ENCODE assay signal across 8 cellular contexts in the genomic region with DNA sequence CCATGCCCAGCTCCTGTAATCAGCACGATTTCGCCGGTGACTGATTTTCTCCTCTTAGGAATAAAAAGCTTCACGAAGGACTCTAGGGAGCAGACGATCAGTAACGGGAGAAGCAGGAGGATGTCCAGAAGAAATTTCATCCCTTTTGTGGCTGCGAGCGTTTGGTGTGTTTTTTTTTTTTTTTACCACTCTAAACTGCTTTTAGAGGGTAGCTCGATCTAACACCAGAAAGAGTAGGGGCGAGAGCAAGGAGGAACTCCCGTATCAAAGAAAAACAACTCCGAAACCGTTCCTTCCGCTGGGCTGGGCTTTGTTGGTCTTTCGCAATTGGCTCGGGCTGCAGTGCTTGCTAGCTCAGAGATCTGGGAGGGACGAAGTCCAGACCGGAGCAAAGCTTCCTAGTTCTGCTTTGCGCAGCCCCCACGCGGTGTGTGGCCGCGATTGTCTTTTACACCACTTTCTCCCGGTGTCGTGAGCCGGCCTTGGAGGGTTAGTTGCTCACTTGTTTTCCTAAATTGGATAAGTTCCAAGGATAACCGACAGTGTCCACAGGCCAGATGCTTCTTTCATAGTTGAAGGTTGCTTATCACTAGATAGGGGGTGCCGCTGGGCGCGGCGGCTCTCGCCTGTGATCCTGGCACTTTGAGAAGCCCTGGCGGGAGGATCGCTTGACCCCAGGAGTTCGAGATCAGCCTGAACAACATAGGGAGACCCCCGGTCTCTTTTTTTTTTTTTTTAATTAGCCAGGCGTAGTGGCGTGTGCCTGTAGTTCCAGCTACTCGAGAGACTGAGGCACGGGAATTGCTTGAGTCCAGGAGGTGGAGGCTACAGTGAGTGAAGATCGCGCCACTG. TPM values are rescaled to one million over a fixed set of nuclear protein-coding genes. Genes with fewer than 3 reads are reported as not detected.
DNase-seq lines count a peak whose midpoint lies in the region; ATAC-seq, FAIRE-seq and TF ChIP-seq lines count a peak whose summit lies in the region.

Gene HSD17B11, minus strand, starts transcription at position 258 of the 852 bp plus-strand sequence. Its CDS starts 118 bp downstream, at position 140.

- H3K79me2 ChIP-seq in OCI-LY7 (ENCODE audit: insufficient read depth, low read depth, low read length) (peaks cover 30% of the 10 kb centered on the region; the same call in 1 of the 2 replicates), endothelial cell of umbilical vein (ENCODE audit: control insufficient read depth, insufficient read depth, low read length) (peaks cover 9% of the 10 kb centered on the region)

- H3K4me1 ChIP-seq in OCI-LY7 (ENCODE audit: insufficient read depth, low read length, poor library complexity, severe bottlenecking) (peaks cover 17% of the 10 kb centered on the region), endothelial cell of umbilical vein (ENCODE audit: control insufficient read depth, extremely low read depth, insufficient read depth, low read length) (peaks cover 9% of the 10 kb centered on the region)

- no peaks in the 10 kb centered on the region for H3K27me3 ChIP-seq in endothelial cell of umbilical vein (ENCODE audit: control insufficient read depth in 2 of 2, insufficient read depth in 2 of 2, low read length in 2 of 2)

- CTCF ChIA-PET in OCI-LY7 (lab: Charles Lee; ENCODE audit: unreplicated experiment) (interaction anchor here (0.6 to 1.1 kb wide), 2 partner anchors 9 to 1185 kb away, joined by 3 read pairs; no protein-coding TSS in a partner anchor), endothelial cell of umbilical vein (lab: Charles Lee) (interaction anchor here (0.6 to 2.7 kb wide), 15 partner anchors 8 to 1124 kb away, joined by 3 to 32 read pairs (median 4); partner anchors contain the start of gene NUDT9)

- DNase-seq in DMS 273 (lab: John Stamatoyannopoulos, UW; ENCODE audit: unreplicated experiment): peak; percentile 94
- DNase-seq in HuH-7.5 (ENCODE audit: low spot score): peak; percentile 79
- DNase-seq in OCI-LY7 (ENCODE audit: low spot score): peak; percentile 94
- peak; percentile 63 for DNase-seq in activated T-cell treated with anti-CD3 and anti-CD28 coated beads for 1 hour (ENCODE audit: low read depth)
- peak; percentile 93 for DNase-seq in endothelial cell of umbilical vein (ENCODE audit: low read depth, low spot score)
- peak; percentile 91 for DNase-seq in midbrain (lab: John Stamatoyannopoulos, UW)
- peak; percentile 57 to 64 for DNase-seq in stimulated activated CD8-positive, alpha-beta memory T cell treated with anti-CD3 and anti-CD28 coated beads, Interleukin-2, amount 100 ng/mL, for 1 hour (ENCODE audit: low read depth in 2 of 2)

- H3K27ac ChIP-seq in OCI-LY7 (ENCODE audit: low read depth, low read length, poor library complexity, severe bottlenecking) (peak within 1 kb of the TSS; percentile 54), endothelial cell of umbilical vein (ENCODE audit: insufficient read depth, low read depth, low read length) (peak within 1 kb of the TSS; percentile 47)

- H3K9ac ChIP-seq in endothelial cell of umbilical vein (replicated peaks; ENCODE audit: extremely low read depth, insufficient read depth, low read length): peak within 1 kb of the TSS; percentile 79

- H3K9me3 ChIP-seq in OCI-LY7 (ENCODE audit: low read length): no peaks in the 10 kb centered on the region
- H3K9me3 ChIP-seq in endothelial cell of umbilical vein (replicated peaks; ENCODE audit: control insufficient read depth, insufficient read depth, low read length): no peaks in the 10 kb centered on the region

- H3K4me2 ChIP-seq in OCI-LY7 (ENCODE audit: low read length) (peak within 1 kb of the TSS; percentile 83), endothelial cell of umbilical vein (ENCODE audit: insufficient read depth, low read length) (peak within 1 kb of the TSS; percentile 84)

- dilution Hi-C loops in endothelial cell of umbilical vein (cut with MboI; ENCODE audit: extremely low pct_ligation_motif_present, low sequenced_read_pairs): no loop called here

- no peaks in the 10 kb centered on the region for H4K20me1 ChIP-seq in OCI-LY7 (ENCODE audit: insufficient read depth, low read length)
- no peaks in the 10 kb centered on the region for H4K20me1 ChIP-seq in endothelial cell of umbilical vein (replicated peaks; ENCODE audit: control insufficient read depth, extremely low read depth, insufficient read depth, low read length)

- TF ChIP-seq POLR2A in endothelial cell of umbilical vein (IDR thresholded peaks at IDR 0.05; ENCODE audit: low read depth, low read length): peak; percentile 85

- intact Hi-C loops in OCI-LY7 (cut with micrococcal nuclease; ENCODE audit: unreplicated experiment) (loop anchor here (1.0 kb wide), 1 partner anchor 31 kb away; the partner anchor contains the start of gene NUDT9), endothelial cell of umbilical vein (cut with micrococcal nuclease) (loop anchor here (1.0 kb wide), 1 partner anchor 31 kb away; the partner anchor contains the start of gene NUDT9)

- H2AFZ ChIP-seq in OCI-LY7 (ENCODE audit: low read length) (peak within 1 kb of the TSS; percentile 76), endothelial cell of umbilical vein (ENCODE audit: low read depth, low read length) (peak within 1 kb of the TSS; percentile 83)

- POLR2A ChIA-PET in OCI-LY7 (lab: Charles Lee) (interaction anchor here (0.6 to 2.4 kb wide), 18 partner anchors 9 to 1344 kb away, joined by 3 to 11 read pairs (median 4); partner anchors contain the start of gene NUDT9), endothelial cell of umbilical vein (lab: Charles Lee) (interaction anchor here (0.7 to 2.8 kb wide), 7 partner anchors 9 to 265 kb away, joined by 3 to 11 read pairs (median 5); partner anchors contain the start of gene NUDT9)

- TF ChIP-seq CTCF in OCI-LY7 (conservative IDR thresholded peaks at IDR 0.05; ENCODE audit: low read length) (peak; percentile 56), endothelial cell of umbilical vein (IDR thresholded peaks at IDR 0.05; ENCODE audit: extremely low read depth in 1 of 2, insufficient read depth in 1 of 2, low read depth in 1 of 2, low read length in 2 of 2) (no peak)

- no peaks in the 10 kb centered on the region for H3K9me2 ChIP-seq in OCI-LY7 (ENCODE audit: insufficient read depth, low read length)

- BruUV-seq in OCI-LY7 (replicated peaks; lab: Mats Ljungman, UMichigan): no TSS peak
- BruUV-seq in endothelial cell of umbilical vein (replicated peaks; lab: Mats Ljungman, UMichigan): TSS peak; percentile 77

- peak; percentile 94 for FAIRE-seq in endothelial cell of umbilical vein (lab: Jason Lieb, UNC)

- peak; percentile 100 for ATAC-seq in GM21526 (IDR thresholded peaks at IDR 0.05; ENCODE audit: low FRiP score, unreplicated experiment)

- H3K36me3 ChIP-seq in OCI-LY7 (ENCODE audit: insufficient read depth, low read length) (no peaks in the 10 kb centered on the region; the same call in 1 of the 2 replicates), endothelial cell of umbilical vein (ENCODE audit: control insufficient read depth in 2 of 2, extremely low read depth in 1 of 2, insufficient read depth in 2 of 2, low read length in 2 of 2) (no peaks in the 10 kb centered on the region)

- H3K4me3 ChIP-seq in OCI-LY7 (ENCODE audit: low read depth, low read length, poor library complexity, severe bottlenecking): peak within 1 kb of the TSS; percentile 73
- H3K4me3 ChIP-seq in endothelial cell of umbilical vein (replicated peaks in 1 of 3; ENCODE audit: insufficient read depth in 1 of 3, low read depth in 1 of 3, low read length in 3 of 3): peak within 1 kb of the TSS; percentile 62 to 85 (median 65)

- no peaks in the 10 kb centered on the region for H3K9me1 ChIP-seq in endothelial cell of umbilical vein (replicated peaks; ENCODE audit: control insufficient read depth, extremely low read depth, insufficient read depth, low read length)

TF ChIP-seq in endothelial cell of umbilical vein, 7 proteins besides CTCF, POLR2A, EP300 and RAD21:
- TF ChIP-seq POLR2AphosphoS5 (IDR thresholded peaks at IDR 0.05; ENCODE audit: insufficient read depth, low read depth, low read length): peak; percentile 79
- TF ChIP-seq JUN (IDR thresholded peaks at IDR 0.05; ENCODE audit: borderline replicate concordance, insufficient read depth, insufficient read length, low read depth): no peak

RNA-seq across cellular contexts. Expression of gene HSD17B11, which starts in this region (rescaled TPM):
- total RNA-seq in OCI-LY7 (2014; rRNA removed; shearing (Covaris generic)): 4.7 and 9.0 TPM in 2 replicates
- total RNA-seq in OCI-LY7 (2022) (8.7 TPM in 2 replicates), endothelial cell of umbilical vein (16.0 and 21.1 TPM in 2 replicates)
- 7.5 and 10.7 TPM in 2 replicates for polyA plus RNA-seq in endothelial cell of umbilical vein
- 11.3 and 11.9 TPM in 2 replicates for polyA plus RNA-seq in endothelial cell of umbilical vein (2011; cell fraction: cytosol; rRNA removed)
- polyA plus RNA-seq in endothelial cell of umbilical vein (2011; cell fraction: nucleus; rRNA removed): 6.6 and 8.8 TPM in 2 replicates
- 12.7 and 13.0 TPM in 2 replicates for polyA plus RNA-seq in endothelial cell of umbilical vein (2012)
- 6.9 and 7.8 TPM in 2 replicates for polyA minus RNA-seq in endothelial cell of umbilical vein
- 12.7 TPM for polyA minus RNA-seq in endothelial cell of umbilical vein (2011; cell fraction: cytosol; rRNA and poly(A)+ RNA removed)
- 5.7 and 6.3 TPM in 2 replicates for polyA minus RNA-seq in endothelial cell of umbilical vein (2011; cell fraction: nucleus; rRNA and poly(A)+ RNA removed)

Comparison
In these comparisons a context has a peak if more than half of its experiments do, and no peak if none do; other contexts are left out.
1. Peak in every context shown above with its lines: DNase-seq, ATAC-seq, H3K4me3 ChIP-seq and H3K27ac ChIP-seq.